ENCODE assay signal across 2 cellular contexts in the genomic region with DNA sequence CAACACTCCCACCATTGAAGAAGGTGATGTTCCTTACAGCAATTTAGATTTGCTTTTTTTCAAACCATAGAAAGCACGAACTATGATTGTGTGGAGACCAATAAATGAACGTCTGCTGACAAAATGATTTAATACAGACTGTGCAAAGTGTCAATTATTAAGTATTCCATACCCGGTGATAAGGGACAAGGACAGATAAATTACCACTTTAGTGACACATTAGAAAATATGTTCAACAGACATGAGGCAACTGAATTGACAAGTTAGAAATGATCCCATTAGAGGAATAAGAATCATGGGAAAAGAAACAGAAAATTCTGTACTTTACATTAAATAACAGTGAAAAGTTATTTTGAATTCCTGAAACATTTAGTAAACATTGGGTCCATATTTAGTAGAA.
TF ChIP-seq lines count a peak whose summit lies in the region.

No MANE protein-coding gene starts in this region.

TF ChIP-seq in WTC11, 78 proteins besides CTCF, POLR2A, EP300 and RAD21:
- TF ChIP-seq RELA (CRISPR knock-in tag; IDR thresholded peaks at IDR 0.05; ENCODE audit: borderline replicate concordance) (no peak), ESRRA (CRISPR knock-in tag; IDR thresholded peaks at IDR 0.05; ENCODE audit: borderline replicate concordance) (no peak), ZNF416 (CRISPR knock-in tag; IDR thresholded peaks at IDR 0.05) (no peak), ZNF121 (CRISPR knock-in tag; IDR thresholded peaks at IDR 0.05) (no peak), SP1 (CRISPR knock-in tag; conservative IDR thresholded peaks at IDR 0.05) (no peak), TEAD1 (CRISPR knock-in tag; IDR thresholded peaks at IDR 0.05) (no peak), CREB1 (CRISPR knock-in tag; IDR thresholded peaks at IDR 0.05) (no peak)
- TF ChIP-seq, protein P1, sequence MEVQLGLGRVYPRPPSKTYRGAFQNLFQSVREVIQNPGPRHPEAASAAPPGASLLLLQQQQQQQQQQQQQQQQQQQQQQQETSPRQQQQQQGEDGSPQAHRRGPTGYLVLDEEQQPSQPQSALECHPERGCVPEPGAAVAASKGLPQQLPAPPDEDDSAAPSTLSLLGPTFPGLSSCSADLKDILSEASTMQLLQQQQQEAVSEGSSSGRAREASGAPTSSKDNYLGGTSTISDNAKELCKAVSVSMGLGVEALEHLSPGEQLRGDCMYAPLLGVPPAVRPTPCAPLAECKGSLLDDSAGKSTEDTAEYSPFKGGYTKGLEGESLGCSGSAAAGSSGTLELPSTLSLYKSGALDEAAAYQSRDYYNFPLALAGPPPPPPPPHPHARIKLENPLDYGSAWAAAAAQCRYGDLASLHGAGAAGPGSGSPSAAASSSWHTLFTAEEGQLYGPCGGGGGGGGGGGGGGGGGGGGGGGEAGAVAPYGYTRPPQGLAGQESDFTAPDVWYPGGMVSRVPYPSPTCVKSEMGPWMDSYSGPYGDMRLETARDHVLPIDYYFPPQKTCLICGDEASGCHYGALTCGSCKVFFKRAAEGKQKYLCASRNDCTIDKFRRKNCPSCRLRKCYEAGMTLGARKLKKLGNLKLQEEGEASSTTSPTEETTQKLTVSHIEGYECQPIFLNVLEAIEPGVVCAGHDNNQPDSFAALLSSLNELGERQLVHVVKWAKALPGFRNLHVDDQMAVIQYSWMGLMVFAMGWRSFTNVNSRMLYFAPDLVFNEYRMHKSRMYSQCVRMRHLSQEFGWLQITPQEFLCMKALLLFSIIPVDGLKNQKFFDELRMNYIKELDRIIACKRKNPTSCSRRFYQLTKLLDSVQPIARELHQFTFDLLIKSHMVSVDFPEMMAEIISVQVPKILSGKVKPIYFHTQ (CRISPR knock-in tag; IDR thresholded peaks at IDR 0.05) = no peak
- TF ChIP-seq, protein P2, sequence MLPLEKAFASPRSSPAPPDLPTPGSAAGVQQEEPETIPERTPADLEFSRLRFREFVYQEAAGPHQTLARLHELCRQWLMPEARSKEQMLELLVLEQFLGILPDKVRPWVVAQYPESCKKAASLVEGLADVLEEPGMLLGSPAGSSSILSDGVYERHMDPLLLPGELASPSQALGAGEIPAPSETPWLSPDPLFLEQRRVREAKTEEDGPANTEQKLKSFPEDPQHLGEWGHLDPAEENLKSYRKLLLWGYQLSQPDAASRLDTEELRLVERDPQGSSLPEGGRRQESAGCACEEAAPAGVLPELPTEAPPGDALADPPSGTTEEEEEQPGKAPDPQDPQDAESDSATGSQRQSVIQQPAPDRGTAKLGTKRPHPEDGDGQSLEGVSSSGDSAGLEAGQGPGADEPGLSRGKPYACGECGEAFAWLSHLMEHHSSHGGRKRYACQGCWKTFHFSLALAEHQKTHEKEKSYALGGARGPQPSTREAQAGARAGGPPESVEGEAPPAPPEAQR (CRISPR knock-in tag; IDR thresholded peaks at IDR 0.05) = no peak

TF ChIP-seq in neural cell, 6 proteins besides CTCF, POLR2A, EP300 and RAD21:
- peak; percentile 79 for TF ChIP-seq POLR2AphosphoS5 (IDR thresholded peaks at IDR 0.05)
- TF ChIP-seq, protein P3, sequence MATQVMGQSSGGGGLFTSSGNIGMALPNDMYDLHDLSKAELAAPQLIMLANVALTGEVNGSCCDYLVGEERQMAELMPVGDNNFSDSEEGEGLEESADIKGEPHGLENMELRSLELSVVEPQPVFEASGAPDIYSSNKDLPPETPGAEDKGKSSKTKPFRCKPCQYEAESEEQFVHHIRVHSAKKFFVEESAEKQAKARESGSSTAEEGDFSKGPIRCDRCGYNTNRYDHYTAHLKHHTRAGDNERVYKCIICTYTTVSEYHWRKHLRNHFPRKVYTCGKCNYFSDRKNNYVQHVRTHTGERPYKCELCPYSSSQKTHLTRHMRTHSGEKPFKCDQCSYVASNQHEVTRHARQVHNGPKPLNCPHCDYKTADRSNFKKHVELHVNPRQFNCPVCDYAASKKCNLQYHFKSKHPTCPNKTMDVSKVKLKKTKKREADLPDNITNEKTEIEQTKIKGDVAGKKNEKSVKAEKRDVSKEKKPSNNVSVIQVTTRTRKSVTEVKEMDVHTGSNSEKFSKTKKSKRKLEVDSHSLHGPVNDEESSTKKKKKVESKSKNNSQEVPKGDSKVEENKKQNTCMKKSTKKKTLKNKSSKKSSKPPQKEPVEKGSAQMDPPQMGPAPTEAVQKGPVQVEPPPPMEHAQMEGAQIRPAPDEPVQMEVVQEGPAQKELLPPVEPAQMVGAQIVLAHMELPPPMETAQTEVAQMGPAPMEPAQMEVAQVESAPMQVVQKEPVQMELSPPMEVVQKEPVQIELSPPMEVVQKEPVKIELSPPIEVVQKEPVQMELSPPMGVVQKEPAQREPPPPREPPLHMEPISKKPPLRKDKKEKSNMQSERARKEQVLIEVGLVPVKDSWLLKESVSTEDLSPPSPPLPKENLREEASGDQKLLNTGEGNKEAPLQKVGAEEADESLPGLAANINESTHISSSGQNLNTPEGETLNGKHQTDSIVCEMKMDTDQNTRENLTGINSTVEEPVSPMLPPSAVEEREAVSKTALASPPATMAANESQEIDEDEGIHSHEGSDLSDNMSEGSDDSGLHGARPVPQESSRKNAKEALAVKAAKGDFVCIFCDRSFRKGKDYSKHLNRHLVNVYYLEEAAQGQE (IDR thresholded peaks at IDR 0.05; ENCODE audit: borderline replicate concordance) = peak; percentile 29
- TF ChIP-seq MXI1 (conservative IDR thresholded peaks at IDR 0.05; ENCODE audit: poor library complexity, severe bottlenecking) = no peak
